Comparison of ENCODE assay signal across 20 cellular contexts in the genomic region with DNA sequence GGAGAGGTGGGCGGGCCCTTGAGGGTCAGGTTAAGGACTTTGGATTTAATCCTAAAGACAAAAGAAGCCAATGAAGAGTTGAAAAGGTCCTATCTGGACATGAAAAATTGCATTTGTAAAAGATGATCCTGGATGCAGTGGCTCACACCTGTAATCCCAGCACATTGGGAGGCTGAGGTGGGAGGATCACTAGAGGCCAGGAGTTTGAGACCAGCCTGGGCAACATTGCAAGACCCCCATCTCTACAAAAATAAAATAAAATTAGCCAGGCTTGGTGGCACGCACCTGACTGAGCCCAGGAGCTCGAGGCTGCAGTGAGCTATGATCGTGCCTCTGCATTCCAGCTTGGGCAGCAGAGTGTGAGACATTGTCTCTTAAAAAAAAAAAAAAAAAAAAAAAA.
"Had no signal": no experiment of that assay in that cellular context is flagged by ENCODE, and none has a peak within 500 bp of the region (broad histone marks: within the 10 kb centered on the region; RNA-seq: fewer than 3 reads in every experiment).

No MANE protein-coding gene starts in this region.

- H3K9me3 Mint-ChIP-seq: nephron, type B pancreatic cell had no signal

- H2AFZ ChIP-seq: hepatocyte had no signal

- H3K27me3 ChIP-seq: dorsolateral prefrontal cortex, sigmoid colon, stomach had no signal

- H3K9me3 ChIP-seq: sigmoid colon, stomach had no signal

- H3K36me3 Mint-ChIP-seq: type B pancreatic cell had no signal

- H3K4me2 ChIP-seq: hepatocyte had no signal

- DNase-seq: dorsolateral prefrontal cortex; effector CD8-positive, alpha-beta T cell; foreskin melanocyte; head of caudate nucleus; left colon; left ventricle myocardium superior; mesenchymal stem cell; midbrain; posterior cingulate gyrus; sigmoid colon; small intestine; stimulated activated CD4-positive, alpha-beta T cell treated with anti-CD3 and anti-CD28 coated beads, Interleukin-12 subunit alpha, Interleukin-12 subunit beta, amount 100 ng/mL, for 4 hours; stimulated activated naive CD4-positive, alpha-beta T cell; stomach; substantia nigra had no signal

- H3K27ac ChIP-seq: coronary artery, dorsolateral prefrontal cortex, hepatocyte had no signal

- H3K27ac Mint-ChIP-seq: type B pancreatic cell had no signal

- H3K36me3 ChIP-seq: sigmoid colon, stomach had no signal

- H3K4me3 ChIP-seq: dorsolateral prefrontal cortex, hepatocyte, lung, sigmoid colon, stomach had no signal

- ATAC-seq: left colon, left ventricle myocardium superior had no signal
